1 cellular context compared by ENCODE assay signal in the genomic region with DNA sequence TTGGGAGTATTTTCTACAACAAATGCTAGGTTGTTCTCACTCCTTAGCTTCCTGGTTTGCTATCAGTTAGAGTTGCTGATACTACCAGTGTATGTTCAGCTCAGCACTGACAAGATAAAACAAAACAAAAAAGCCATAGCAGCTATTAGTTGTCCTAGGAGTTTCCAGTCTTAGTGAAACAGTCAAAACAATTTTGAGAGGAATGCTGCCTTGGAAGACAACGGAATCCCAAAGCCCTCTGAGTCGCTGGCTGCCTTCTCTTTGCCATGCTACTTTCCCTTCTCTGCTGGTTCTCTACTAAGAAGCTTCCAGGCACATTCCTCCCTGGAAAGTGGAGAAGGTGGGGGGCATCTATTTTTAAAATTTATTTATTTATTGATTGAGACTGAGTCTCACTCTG.
TF ChIP-seq lines count a peak whose summit lies in the region.

No MANE protein-coding gene starts in this region.

TF ChIP-seq in K562, 482 proteins besides CTCF, POLR2A, EP300 and RAD21:
- no peak for TF ChIP-seq ARID4B (CRISPR knock-in tag; IDR thresholded peaks at IDR 0.05)
- 0 out of 2 replicates have a peak, but pooled peaks have one; percentile 23 for TF ChIP-seq ELF1 (tag; IDR thresholded peaks at IDR 0.05)
- TF ChIP-seq MAZ (CRISPR knock-in tag; conservative IDR thresholded peaks at IDR 0.05 in 1 of 2, IDR thresholded peaks at IDR 0.05 in 1 of 2), result 0 out of 4 replicates have a peak, but pooled peaks of 1 of the 2 experiments have one; percentile 1
